In the genomic region with DNA sequence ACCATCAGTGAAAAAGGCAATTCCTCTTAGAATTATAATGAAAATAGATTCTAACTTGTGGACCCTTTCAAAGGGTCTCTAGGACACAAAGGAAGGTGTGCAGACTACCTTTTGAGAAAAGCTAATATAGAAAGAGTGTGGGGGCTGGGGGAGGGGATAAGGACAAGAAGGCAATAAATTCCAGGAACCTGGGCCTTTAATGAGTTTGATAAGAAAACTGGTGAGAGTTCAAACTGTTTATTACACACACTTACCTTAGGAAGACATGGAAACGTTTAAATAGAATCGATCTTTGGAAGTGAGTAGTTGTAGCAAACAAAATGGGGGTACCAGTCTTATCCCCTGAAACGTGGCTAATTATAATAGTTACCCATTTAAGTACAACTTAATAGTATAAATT, we compare ENCODE assay signal across 13 cellular contexts.
"Had no signal": no experiment of that assay in that cellular context is flagged by ENCODE, and none has a peak within 500 bp of the region (broad histone marks: within the 10 kb centered on the region; RNA-seq: fewer than 3 reads in every experiment).

No MANE protein-coding gene starts in this region.

- H3K36me3 ChIP-seq: gastroesophageal sphincter, pancreas, sigmoid colon, tibial artery had no signal

- H3K9me3 ChIP-seq: gastroesophageal sphincter, pancreas, sigmoid colon, tibial artery had no signal

- H3K27ac ChIP-seq: gastroesophageal sphincter, sigmoid colon, tibial artery had no signal

- H3K27me3 ChIP-seq: gastroesophageal sphincter, pancreas, sigmoid colon, tibial artery had no signal

- H3K4me3 ChIP-seq: pancreas, tibial artery had no signal

- ATAC-seq: gastroesophageal sphincter; left ventricle myocardium superior; stimulated activated memory B cell treated with anti-CD40 and anti-IgM and Interleukin-4, amounts not matched to agents 10 μg/mL and 1 μg/mL and 100 μg/mL, for 72 hours had no signal

- H3K4me1 ChIP-seq: gastroesophageal sphincter, sigmoid colon, tibial artery had no signal

- DNase-seq: activated CD4-positive, alpha-beta T cell treated with anti-CD3 and anti-CD28 coated beads, Interleukin-2, amount 10 ng/mL, durations not matched to agents 7 days and 5 days; activated CD4-positive, CD25-positive, alpha-beta regulatory T cell; activated CD8-positive, alpha-beta memory T cell treated with anti-CD3 and anti-CD28 coated beads for 24 hours; activated naive CD8-positive, alpha-beta T cell treated with anti-CD3 and anti-CD28 coated beads for 36 hours; endodermal cell; erythroblast; kidney; left ventricle myocardium superior; pancreas; sigmoid colon; tibial artery had no signal

- FAIRE-seq: kidney, pancreas had no signal
